Comparison of ENCODE assay signal across 1 cellular context in genomic region chr1:2104621-2105427, GRCh38.
A peak's percentile ranks its signal among the peaks of the same experiment; 100 is the strongest.
TF ChIP-seq lines count a peak whose summit lies in the region.

No MANE protein-coding gene starts in this region.

TF ChIP-seq in HepG2, 621 proteins besides CTCF, POLR2A, EP300 and RAD21 (continued from another document and continues in another):
- TF ChIP-seq ATF6 (CRISPR knock-in tag; conservative IDR thresholded peaks at IDR 0.05) = no peak
- no peak for TF ChIP-seq ZBTB37 (CRISPR knock-in tag; IDR thresholded peaks at IDR 0.05)
- no peak for TF ChIP-seq ZNF329 (CRISPR knock-in tag; IDR thresholded peaks at IDR 0.05; ENCODE audit: low read depth)
- TF ChIP-seq ZNF143 (CRISPR knock-in tag; IDR thresholded peaks at IDR 0.05) = no peak
- TF ChIP-seq ZNF235 (CRISPR knock-in tag; IDR thresholded peaks at IDR 0.05; ENCODE audit: borderline replicate concordance) = no peak
- TF ChIP-seq ZNF550 (CRISPR knock-in tag; IDR thresholded peaks at IDR 0.05; ENCODE audit: borderline replicate concordance) = 0 out of 2 replicates have a peak, but pooled peaks have one; percentile 20
- no peak for TF ChIP-seq ZNF230 (CRISPR knock-in tag; IDR thresholded peaks at IDR 0.05)
- TF ChIP-seq ZNF468 (CRISPR knock-in tag; IDR thresholded peaks at IDR 0.05) = no peak
- TF ChIP-seq CREB1 (IDR thresholded peaks at IDR 0.05) = peak; percentile 73
- TF ChIP-seq CREB1 (CRISPR knock-in tag; IDR thresholded peaks at IDR 0.05) = peak; percentile 62; the same call in 1 of the 2 replicates
- TF ChIP-seq KLF6 (CRISPR knock-in tag; IDR thresholded peaks at IDR 0.05) = no peak
- no peak for TF ChIP-seq ZFP36L2 (CRISPR knock-in tag; IDR thresholded peaks at IDR 0.05)
- peak; percentile 68; the same call in 1 of the 2 replicates for TF ChIP-seq POGK (CRISPR knock-in tag; conservative IDR thresholded peaks at IDR 0.05)
- no peak for TF ChIP-seq ZNF800 (CRISPR knock-in tag; IDR thresholded peaks at IDR 0.05)
- no peak for TF ChIP-seq KLF15 (CRISPR knock-in tag; IDR thresholded peaks at IDR 0.05; ENCODE audit: borderline replicate concordance)
- no peak for TF ChIP-seq MLXIP (CRISPR knock-in tag; IDR thresholded peaks at IDR 0.05; ENCODE audit: borderline replicate concordance)
- no peak for TF ChIP-seq GMEB2 (CRISPR knock-in tag; IDR thresholded peaks at IDR 0.05; ENCODE audit: low read depth)
- TF ChIP-seq DR1 (CRISPR knock-in tag; IDR thresholded peaks at IDR 0.05) = no peak
- TF ChIP-seq DPF2 (CRISPR knock-in tag; IDR thresholded peaks at IDR 0.05; ENCODE audit: borderline replicate concordance, low read depth) = peak; percentile 40; the same call in 1 of the 2 replicates
- TF ChIP-seq TEF (CRISPR knock-in tag; IDR thresholded peaks at IDR 0.05) = no peak
- no peak for TF ChIP-seq ZSCAN31 (CRISPR knock-in tag; IDR thresholded peaks at IDR 0.05; ENCODE audit: low read depth)
- peak; percentile 76; the same call in 1 of the 2 replicates for TF ChIP-seq ZNF607 (CRISPR knock-in tag; IDR thresholded peaks at IDR 0.05; ENCODE audit: borderline replicate concordance)
- no peak for TF ChIP-seq ZSCAN20 (CRISPR knock-in tag; IDR thresholded peaks at IDR 0.05; ENCODE audit: borderline replicate concordance)
- 0 out of 2 replicates have a peak, but pooled peaks have one; percentile 6 for TF ChIP-seq SMC3 (IDR thresholded peaks at IDR 0.05; ENCODE audit: low read length)
- no peak for TF ChIP-seq NFRKB (IDR thresholded peaks at IDR 0.05)
- TF ChIP-seq ZNF841 (CRISPR knock-in tag; IDR thresholded peaks at IDR 0.05; ENCODE audit: borderline replicate concordance) = no peak
- TF ChIP-seq ZNF678 (CRISPR knock-in tag; IDR thresholded peaks at IDR 0.05) = no peak
- TF ChIP-seq TFE3 (CRISPR knock-in tag; IDR thresholded peaks at IDR 0.05) = no peak; the same call in 1 of the 2 replicates
- 0 out of 2 replicates have a peak, but pooled peaks have one; percentile 26 for TF ChIP-seq ZBTB38 (CRISPR knock-in tag; IDR thresholded peaks at IDR 0.05)
- no peak for TF ChIP-seq ZNF251 (CRISPR knock-in tag; IDR thresholded peaks at IDR 0.05)
- TF ChIP-seq ZNF720 (CRISPR knock-in tag; IDR thresholded peaks at IDR 0.05) = no peak
- TF ChIP-seq ZMYM3 (CRISPR knock-in tag; IDR thresholded peaks at IDR 0.05) = no peak
- peak; percentile 73 for TF ChIP-seq BCL6 (CRISPR knock-in tag; IDR thresholded peaks at IDR 0.05)
- TF ChIP-seq KLF13 (CRISPR knock-in tag; IDR thresholded peaks at IDR 0.05) = no peak
- TF ChIP-seq NBN (conservative IDR thresholded peaks at IDR 0.05) = no peak
- no peak for TF ChIP-seq GLI4 (CRISPR knock-in tag; IDR thresholded peaks at IDR 0.05; ENCODE audit: borderline replicate concordance)
- no peak for TF ChIP-seq ZNF777 (CRISPR knock-in tag; IDR thresholded peaks at IDR 0.05)
- peak; percentile 79; the same call in 1 of the 2 replicates for TF ChIP-seq MTA1 (CRISPR knock-in tag; IDR thresholded peaks at IDR 0.05; ENCODE audit: borderline replicate concordance)
- TF ChIP-seq JDP2 (CRISPR knock-in tag; IDR thresholded peaks at IDR 0.05; ENCODE audit: borderline replicate concordance) = no peak
- no peak for TF ChIP-seq ATF3 (CRISPR knock-in tag; IDR thresholded peaks at IDR 0.05)
- TF ChIP-seq ZNF740 (CRISPR knock-in tag; IDR thresholded peaks at IDR 0.05) = no peak
- no peak for TF ChIP-seq GPN1 (CRISPR knock-in tag; IDR thresholded peaks at IDR 0.05; ENCODE audit: borderline replicate concordance)
- TF ChIP-seq ZNF672 (CRISPR knock-in tag; IDR thresholded peaks at IDR 0.05) = no peak
- no peak for TF ChIP-seq ZNF629 (CRISPR knock-in tag; conservative IDR thresholded peaks at IDR 0.05)
- TF ChIP-seq ZNF224 (CRISPR knock-in tag; IDR thresholded peaks at IDR 0.05) = no peak
- TF ChIP-seq MED13 (CRISPR knock-in tag; IDR thresholded peaks at IDR 0.05) = 0 out of 2 replicates have a peak, but pooled peaks have one; percentile 30
- TF ChIP-seq ZNF10 (CRISPR knock-in tag; IDR thresholded peaks at IDR 0.05; ENCODE audit: borderline replicate concordance, low read depth) = no peak
- 0 out of 2 replicates have a peak, but pooled peaks have one; percentile 13 for TF ChIP-seq FOXK1 (CRISPR knock-in tag; IDR thresholded peaks at IDR 0.05; ENCODE audit: borderline replicate concordance, low read depth)
- TF ChIP-seq ZNF264 (CRISPR knock-in tag; IDR thresholded peaks at IDR 0.05) = no peak
- TF ChIP-seq BHLHE40 (IDR thresholded peaks at IDR 0.05; ENCODE audit: low read length) = no peak; the same call in 1 of the 2 replicates
- no peak for TF ChIP-seq PHF20 (CRISPR knock-in tag; IDR thresholded peaks at IDR 0.05)
- TF ChIP-seq RBM22 (optimal IDR thresholded peaks at IDR 0.05; ENCODE audit: low read length) = no peak
- TF ChIP-seq ZNF549 (CRISPR knock-in tag; IDR thresholded peaks at IDR 0.05) = no peak
- TF ChIP-seq KAT7 (CRISPR knock-in tag; IDR thresholded peaks at IDR 0.05; ENCODE audit: borderline replicate concordance) = no peak
- no peak for TF ChIP-seq SIX4 (CRISPR knock-in tag; IDR thresholded peaks at IDR 0.05)
- peak; percentile 81 for TF ChIP-seq ZBTB21 (CRISPR knock-in tag; IDR thresholded peaks at IDR 0.05)
- no peak for TF ChIP-seq REXO4 (CRISPR knock-in tag; IDR thresholded peaks at IDR 0.05; ENCODE audit: borderline replicate concordance)
- TF ChIP-seq ZBTB8A (CRISPR knock-in tag; IDR thresholded peaks at IDR 0.05; ENCODE audit: borderline replicate concordance, low read depth) = no peak
